10 cellular contexts compared by ENCODE assay signal in the genomic region with DNA sequence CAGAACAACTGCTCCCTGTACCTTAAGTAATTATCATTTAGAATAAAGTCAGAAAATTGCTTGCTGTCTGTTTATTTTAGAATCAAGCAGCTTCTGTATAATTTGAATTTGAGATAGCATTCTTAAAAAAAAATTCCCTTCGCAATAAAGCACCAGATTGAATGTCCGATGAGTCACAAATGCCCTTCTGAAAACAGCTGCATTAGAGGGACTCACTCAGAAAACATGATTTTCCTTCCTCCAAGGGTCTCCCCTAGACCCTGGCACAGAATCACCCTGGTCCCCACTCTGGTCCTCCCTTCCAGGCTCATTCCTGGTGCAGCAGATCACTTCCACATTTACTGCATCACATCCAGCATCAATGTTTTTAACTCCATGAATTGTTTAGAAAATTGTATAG.
DNase-seq lines count a peak whose midpoint lies in the region; ATAC-seq, FAIRE-seq and TF ChIP-seq lines count a peak whose summit lies in the region.
"Had no signal": no experiment of that assay in that cellular context is flagged by ENCODE, and none has a peak within 500 bp of the region (broad histone marks: within the 10 kb centered on the region; RNA-seq: fewer than 3 reads in every experiment).

No MANE protein-coding gene starts in this region.

- no peaks in the 10 kb centered on the region for H3K23me2 ChIP-seq in H1 (ENCODE audit: low read depth, low read length)

- H2AFZ ChIP-seq in H1 (ENCODE audit: low read length), result no peak overlapping the region

- no peak for FAIRE-seq in H1 (lab: Jason Lieb, UNC)

- no peaks in the 10 kb centered on the region for H3K79me2 ChIP-seq in H1 (ENCODE audit: control insufficient read depth in 1 of 2, insufficient read depth in 2 of 2, low read length in 2 of 2)

- no peak for TF ChIP-seq POLR2A in H1 (IDR thresholded peaks at IDR 0.05; ENCODE audit: control extremely low read depth in 1 of 2, low read depth in 2 of 2, low read length in 2 of 2)

- H2AK5ac ChIP-seq in H1 (ENCODE audit: low read depth, low read length), result no peak overlapping the region

- DNase-seq in AG09319 (ENCODE audit: extremely low read depth, low read depth) (peak; percentile 57), NCI-H226 (peak; percentile 44), H1 (ENCODE audit: low read depth in 1 of 2, low spot score in 2 of 2) (no peak), NCI-H1694 treated with DMSO at 0.1 percent for 48 hours (lab: John Stamatoyannopoulos, UW) (no peak), mucosa of descending colon (no peak), posterior cingulate gyrus (no peak)
- no peak for DNase-seq in stimulated activated CD8-positive, alpha-beta memory T cell treated with anti-CD3 and anti-CD28 coated beads, Interleukin-4, amount 100 ng/mL, for 48 hours
- DNase-seq: CD8-positive, alpha-beta memory T cell; NCI-H2029 had no signal

- H4K91ac ChIP-seq in H1 (replicated peaks; ENCODE audit: insufficient read length, low read length), result peak overlapping the region; percentile 85

- H2BK12ac ChIP-seq in H1 (ENCODE audit: low read depth, low read length), result no peak overlapping the region

- intact Hi-C loops in mucosa of descending colon (cut with DNase I, micrococcal nuclease), result no loop called here
- intact Hi-C loops in posterior cingulate gyrus (cut with DNase I), result no loop called here

- H3K18ac ChIP-seq in H1 (ENCODE audit: extremely low read depth, low read length), result no peak overlapping the region

- peak overlapping the region; percentile 89; the same call in 1 of the 2 replicates for H2BK5ac ChIP-seq in H1 (ENCODE audit: low read depth, low read length)

- H3K36me3 ChIP-seq in H1 (ENCODE audit: control insufficient read depth in 2 of 4, insufficient read depth in 4 of 4, low read length in 3 of 4) (no peaks in the 10 kb centered on the region), muscle layer of duodenum (ENCODE audit: control insufficient read depth in 1 of 2, insufficient read depth in 2 of 2, low read length in 2 of 2) (peaks cover 0 to 3% of the 10 kb centered on the region in 2 donors), mucosa of descending colon (ENCODE audit: low read depth) (no peaks in the 10 kb centered on the region)

- H3K27ac ChIP-seq in H1 (ENCODE audit: low read depth, low read length) (no peak overlapping the region), muscle layer of duodenum (ENCODE audit: low read length) (peak overlapping the region; percentile 85)

- no peak overlapping the region for H4K5ac ChIP-seq in H1 (ENCODE audit: insufficient read length, low read depth, low read length)

- H3K79me1 ChIP-seq in H1 (ENCODE audit: low read depth, low read length), result no peaks in the 10 kb centered on the region

- H3K9ac ChIP-seq in H1 (replicated peaks in 1 of 4; ENCODE audit: extremely low read depth in 1 of 4, low read depth in 3 of 4, low read length in 3 of 4), result no peak overlapping the region

- H3K4ac ChIP-seq in H1 (replicated peaks; ENCODE audit: insufficient read length, low read depth, low read length), result peak overlapping the region; percentile 13

- H3K4me2 ChIP-seq in H1 (ENCODE audit: insufficient read depth in 1 of 2, low read depth in 2 of 2, low read length in 2 of 2), result 0 out of 4 replicates have a peak overlapping the region, but pooled peaks of 1 of the 2 experiments have one; percentile 57

- no peak overlapping the region for H3K4me3 ChIP-seq in H1 (ENCODE audit: extremely low read depth in 1 of 4, insufficient read depth in 2 of 4, low read depth in 3 of 4, low read length in 4 of 4)
- H3K4me3 ChIP-seq in muscle layer of duodenum (ENCODE audit: low read depth in 1 of 2, low read length in 2 of 2), result no peak overlapping the region
- H3K4me3 ChIP-seq in mucosa of descending colon, result no peak overlapping the region

- H3K27me3 ChIP-seq in H1 (replicated peaks in 1 of 4; ENCODE audit: control insufficient read depth in 3 of 4, extremely low read depth in 1 of 4, insufficient read depth in 3 of 4, low read length in 3 of 4), result no peaks in the 10 kb centered on the region
- H3K27me3 ChIP-seq in muscle layer of duodenum (ENCODE audit: low read depth, low read length), result no peaks in the 10 kb centered on the region

- no peaks in the 10 kb centered on the region for H4K20me1 ChIP-seq in H1 (replicated peaks in 1 of 2; ENCODE audit: control insufficient read depth in 1 of 2, insufficient read depth in 2 of 2, low read length in 2 of 2)

- H3K56ac ChIP-seq in H1 (replicated peaks; ENCODE audit: insufficient read length, low read depth, low read length), result no peak overlapping the region

- WGBS in H1 (ENCODE audit: extremely low coverage in 1 of 2, insufficient coverage in 1 of 2, insufficient read length in 1 of 2, insufficient replicate concordance in 2 of 2, low coverage in 1 of 2, low lambda C conversion rate in 2 of 2, missing lambda C conversion rate in 1 of 2), 2 experiments, result 86% methylated on average over 2 of the region's 2 CpGs; no CpG with 5 or more reads in 1 of the 2 experiments

- no peaks in the 10 kb centered on the region for H3K9me3 ChIP-seq in H1 (ENCODE audit: insufficient read depth in 2 of 2, low read depth in 1 of 2, low read length in 1 of 2)
- H3K9me3 ChIP-seq in muscle layer of duodenum (ENCODE audit: control insufficient read depth in 1 of 2, low read length in 2 of 2), result peaks cover 8 to 9% of the 10 kb centered on the region in 2 donors
- peaks cover 4% of the 10 kb centered on the region for H3K9me3 ChIP-seq in mucosa of descending colon

- CTCF ChIA-PET in H1 (lab: Charles Lee; ENCODE audit: partially characterized antibody), result interaction anchor here (1.0 to 1.4 kb wide), 2 partner anchors 78 to 216 kb away, joined by 3 read pairs; no protein-coding TSS in a partner anchor

- H2BK15ac ChIP-seq in H1 (ENCODE audit: low read length), result no peak overlapping the region

- POLR2A ChIA-PET in H1 (lab: Charles Lee; ENCODE audit: partially characterized antibody), result interaction anchor here (1.0 kb wide), 1 partner anchor 32 kb away, joined by 3 read pairs; no protein-coding TSS in a partner anchor

- TF ChIP-seq CTCF in AG09319 (IDR thresholded peaks at IDR 0.05; ENCODE audit: low read depth, low read length) (no peak), H1 (IDR thresholded peaks at IDR 0.05; ENCODE audit: control extremely low read depth in 1 of 3, insufficient read depth in 1 of 3, low read depth in 1 of 3, low read length in 3 of 3) (no peak), mucosa of descending colon (IDR thresholded peaks at IDR 0.05) (no peak)

- H4K8ac ChIP-seq in H1 (ENCODE audit: extremely low read depth, insufficient read depth, low read length), result no peak overlapping the region

- ATAC-seq in mucosa of descending colon, result no peak

- H3K4me1 ChIP-seq in H1 (replicated peaks in 1 of 4; ENCODE audit: control insufficient read depth in 3 of 4, insufficient read depth in 4 of 4, low read length in 3 of 4) (peaks cover 11 to 19% (median 14%) of the 10 kb centered on the region in 4 experiments), muscle layer of duodenum (ENCODE audit: control insufficient read depth in 1 of 2, insufficient read depth in 2 of 2, low read length in 2 of 2) (peaks cover 12 to 16% of the 10 kb centered on the region in 2 donors), mucosa of descending colon (ENCODE audit: low read depth) (peaks cover 13% of the 10 kb centered on the region)

- no peak overlapping the region for H2BK120ac ChIP-seq in H1 (replicated peaks; ENCODE audit: low read depth, low read length)

- no peak for TF ChIP-seq EP300 in H1 (IDR thresholded peaks at IDR 0.05; ENCODE audit: borderline replicate concordance in 1 of 2, low read depth in 2 of 2, low read length in 2 of 2)

- no peak for TF ChIP-seq RAD21 in H1 (IDR thresholded peaks at IDR 0.05 in 1 of 2, conservative IDR thresholded peaks at IDR 0.05 in 1 of 2; ENCODE audit: low read depth in 2 of 2, low read length in 2 of 2)

- H3K23ac ChIP-seq in H1 (ENCODE audit: insufficient read length), result no peak overlapping the region

- peak overlapping the region; percentile 77; the same call in 1 of the 2 replicates for H2BK20ac ChIP-seq in H1 (ENCODE audit: low read length)

- no peak overlapping the region for H3K14ac ChIP-seq in H1 (ENCODE audit: insufficient read length)

TF ChIP-seq in H1, 55 proteins besides CTCF, POLR2A, EP300 and RAD21:
- TF ChIP-seq POU5F1 (IDR thresholded peaks at IDR 0.05; ENCODE audit: low read depth, low read length) (no peak), POLR2AphosphoS5 (IDR thresholded peaks at IDR 0.05; ENCODE audit: low read depth, low read length) (no peak), CHD1 (IDR thresholded peaks at IDR 0.05; ENCODE audit: low read depth, low read length) (no peak), HDAC6 (IDR thresholded peaks at IDR 0.05; ENCODE audit: low read depth, low read length) (no peak)
- TF ChIP-seq, protein P1, sequence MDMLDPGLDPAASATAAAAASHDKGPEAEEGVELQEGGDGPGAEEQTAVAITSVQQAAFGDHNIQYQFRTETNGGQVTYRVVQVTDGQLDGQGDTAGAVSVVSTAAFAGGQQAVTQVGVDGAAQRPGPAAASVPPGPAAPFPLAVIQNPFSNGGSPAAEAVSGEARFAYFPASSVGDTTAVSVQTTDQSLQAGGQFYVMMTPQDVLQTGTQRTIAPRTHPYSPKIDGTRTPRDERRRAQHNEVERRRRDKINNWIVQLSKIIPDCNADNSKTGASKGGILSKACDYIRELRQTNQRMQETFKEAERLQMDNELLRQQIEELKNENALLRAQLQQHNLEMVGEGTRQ (IDR thresholded peaks at IDR 0.05; ENCODE audit: low read length), result no peak

Comparison
In these comparisons a context has a peak if more than half of its experiments do, and no peak if none do; other contexts are left out.
1. DNase-seq: peak in AG09319 (single experiment) and NCI-H226 (single experiment); none in H1 (0 of 2), NCI-H1694 treated with DMSO at 0.1 percent for 48 hours (single experiment), mucosa of descending colon (0 of 3), stimulated activated CD8-positive, alpha-beta memory T cell treated with anti-CD3 and anti-CD28 coated beads, Interleukin-4, amount 100 ng/mL, for 48 hours (single experiment) and posterior cingulate gyrus (0 of 10).